13 cellular contexts compared by ENCODE assay signal in the genomic region with DNA sequence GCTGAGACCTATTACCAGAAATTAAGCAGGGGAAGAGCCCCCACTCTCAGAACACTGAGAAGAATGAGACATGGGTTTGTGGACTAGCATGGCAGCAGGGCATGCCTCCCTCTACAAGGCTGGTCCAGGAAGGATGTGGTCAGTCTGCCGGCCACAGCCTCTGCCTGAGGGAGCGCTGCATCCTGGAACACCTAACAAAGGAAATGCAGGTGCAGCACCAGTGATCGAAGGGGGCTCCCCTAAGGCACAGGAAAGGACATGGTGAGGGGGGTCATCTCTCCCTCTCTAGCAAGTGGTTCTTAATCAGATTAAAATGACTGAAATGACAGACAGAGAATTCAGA. TPM values are rescaled to one million over a fixed set of nuclear protein-coding genes. Genes with fewer than 3 reads are reported as not detected.
DNase-seq lines count a peak whose midpoint lies in the region; ATAC-seq, FAIRE-seq and TF ChIP-seq lines count a peak whose summit lies in the region.
"Had no signal": no experiment of that assay in that cellular context is flagged by ENCODE, and none has a peak within 500 bp of the region (broad histone marks: within the 10 kb centered on the region; RNA-seq: fewer than 3 reads in every experiment).

No MANE protein-coding gene starts in this region.

- H3K9me2 ChIP-seq in Loucy (replicated peaks; ENCODE audit: low read depth, low read length): no peaks in the 10 kb centered on the region

- no peaks in the 10 kb centered on the region for H3K9me3 Mint-ChIP-seq in natural killer cell treated with Interleukin-12 subunit alpha and Interleukin-12 subunit beta and Interleukin-15 and Interleukin-18, amount 100 ng/mL, for 72 hours

- 52 to 73% methylated on average over 2 to 3 of the region's 3 CpGs for WGBS in esophagus squamous epithelium, 2 donors
- WGBS in small intestine, 3 donors: 62 to 69% (median 66%) methylated on average over 3 of the region's 3 CpGs

- H3K27ac ChIP-seq in esophagus squamous epithelium (no peak overlapping the region), small intestine (ENCODE audit: low read depth in 1 of 2, low read length in 1 of 2) (no peak overlapping the region)
- H3K27ac ChIP-seq: 22Rv1 had no signal

- H3K36me3 ChIP-seq in Loucy (ENCODE audit: insufficient read depth, low read length) (no peaks in the 10 kb centered on the region), esophagus squamous epithelium (no peaks in the 10 kb centered on the region), small intestine (ENCODE audit: control insufficient read depth in 2 of 2, insufficient read depth in 2 of 2, low read length in 2 of 2) (no peaks in the 10 kb centered on the region)

- H4K20me1 ChIP-seq in Loucy (ENCODE audit: insufficient read depth, low read length, poor library complexity, severe bottlenecking): no peaks in the 10 kb centered on the region

- TF ChIP-seq CTCF in Loucy (conservative IDR thresholded peaks at IDR 0.05; ENCODE audit: low read length) (no peak), esophagus squamous epithelium (IDR thresholded peaks at IDR 0.05) (no peak)

- no peaks in the 10 kb centered on the region for H3K9me3 ChIP-seq in Loucy (ENCODE audit: insufficient read depth, low read depth, low read length)
- H3K9me3 ChIP-seq in esophagus squamous epithelium: no peaks in the 10 kb centered on the region
- H3K9me3 ChIP-seq in small intestine (ENCODE audit: control insufficient read depth, low read depth): no peaks in the 10 kb centered on the region

- no peaks in the 10 kb centered on the region for H3K27me3 Mint-ChIP-seq in natural killer cell treated with Interleukin-12 subunit alpha and Interleukin-12 subunit beta and Interleukin-15 and Interleukin-18, amount 100 ng/mL, for 72 hours

- no peaks in the 10 kb centered on the region for H3F3A ChIP-seq in Loucy (ENCODE audit: low read depth)

- H2AFZ ChIP-seq in Loucy (ENCODE audit: low read length): peak overlapping the region; percentile 71

- H3K79me2 ChIP-seq in Loucy (ENCODE audit: insufficient read depth, low read length): no peaks in the 10 kb centered on the region

- H3K4me3 ChIP-seq in Loucy (ENCODE audit: low read length, poor library complexity, severe bottlenecking) (peak overlapping the region; percentile 65), esophagus squamous epithelium (no peak overlapping the region), small intestine (ENCODE audit: low read depth in 1 of 2, low read length in 2 of 2) (no peak overlapping the region)

- peak; percentile 29 for DNase-seq in NK-92 treated with Interleukin-12 subunit alpha and Interleukin-12 subunit beta, amount 100 ng/mL, for 24 hours (lab: John Stamatoyannopoulos, UW)
- DNase-seq in NK-92 (lab: John Stamatoyannopoulos, UW; ENCODE audit: unreplicated experiment) (no peak), esophagus squamous epithelium (lab: John Stamatoyannopoulos, UW) (no peak), small intestine (no peak), OCI-M2 (lab: John Stamatoyannopoulos, UW; ENCODE audit: unreplicated experiment) (no peak)
- DNase-seq in natural killer cell treated with Interleukin-12 subunit alpha and Interleukin-12 subunit beta and Interleukin-15 and Interleukin-18, amount 100 ng/mL, for 72 hours (ENCODE audit: low spot score): peak; percentile 63
- DNase-seq: T1000, trophoblast cell had no signal

- no peaks in the 10 kb centered on the region for H3K36me3 Mint-ChIP-seq in natural killer cell treated with Interleukin-12 subunit alpha and Interleukin-12 subunit beta and Interleukin-15 and Interleukin-18, amount 100 ng/mL, for 72 hours

- intact Hi-C loops in esophagus squamous epithelium (cut with DNase I): no loop called here

- H3K4me1 Mint-ChIP-seq in natural killer cell treated with Interleukin-12 subunit alpha and Interleukin-12 subunit beta and Interleukin-15 and Interleukin-18, amount 100 ng/mL, for 72 hours (ENCODE audit: low read depth in 2 of 2): peaks cover 24 to 25% of the 10 kb centered on the region in 2 donors

- H3K4me2 ChIP-seq in Loucy (ENCODE audit: low read depth, low read length, poor library complexity, severe bottlenecking): peak overlapping the region; percentile 97

- H3K27ac Mint-ChIP-seq in natural killer cell treated with Interleukin-12 subunit alpha and Interleukin-12 subunit beta and Interleukin-15 and Interleukin-18, amount 100 ng/mL, for 72 hours: peak overlapping the region; percentile 47 to 93

- ATAC-seq in HG02610 (IDR thresholded peaks at IDR 0.05; ENCODE audit: unreplicated experiment): peak; percentile 87
- ATAC-seq in natural killer cell treated with Interleukin-12 subunit alpha and Interleukin-12 subunit beta and Interleukin-15 and Interleukin-18, amount 100 ng/mL, for 72 hours: peak; percentile 79 to 82

- peak overlapping the region; percentile 74 for H3K9ac ChIP-seq in Loucy (ENCODE audit: low read depth, low read length, poor library complexity, severe bottlenecking)

- no peaks in the 10 kb centered on the region for H3K27me3 ChIP-seq in Loucy (ENCODE audit: insufficient read depth, low read length, poor library complexity, severe bottlenecking)
- H3K27me3 ChIP-seq in esophagus squamous epithelium: no peaks in the 10 kb centered on the region
- no peaks in the 10 kb centered on the region for H3K27me3 ChIP-seq in small intestine (ENCODE audit: control insufficient read depth in 2 of 2, insufficient read depth in 2 of 2, low read length in 2 of 2)

- no peak for FAIRE-seq in small intestine (lab: Jason Lieb, UNC)

- peak overlapping the region; percentile 82 for H3K4me3 Mint-ChIP-seq in natural killer cell treated with Interleukin-12 subunit alpha and Interleukin-12 subunit beta and Interleukin-15 and Interleukin-18, amount 100 ng/mL, for 72 hours

- H3K4me1 ChIP-seq in Loucy (ENCODE audit: insufficient read depth, low read length, poor library complexity, severe bottlenecking) (peaks cover 30% of the 10 kb centered on the region), esophagus squamous epithelium (no peaks in the 10 kb centered on the region), small intestine (ENCODE audit: control insufficient read depth in 2 of 2, insufficient read depth in 1 of 2, low read depth in 1 of 2, low read length in 1 of 2) (no peaks in the 10 kb centered on the region)

- TF ChIP-seq POLR2A in esophagus squamous epithelium (IDR thresholded peaks at IDR 0.05): no peak

RNA-seq across cellular contexts. Expression of a gene that starts 40.6 kb away (rescaled TPM):
- total RNA-seq in natural killer cell treated with Interleukin-12 subunit alpha and Interleukin-12 subunit beta and Interleukin-15 and Interleukin-18, amount 100 ng/mL, for 72 hours: 10 to 100 TPM; 25.0 to 27.2 TPM
- total RNA-seq in esophagus squamous epithelium: 10 to 100 TPM in 3 of 4 donors, 1 to 10 TPM in 1; 8.3 to 19.1 (median 13.3) TPM
- 1 to 10 TPM; 4.5 to 9.2 (median 8.4) TPM for polyA plus RNA-seq in small intestine

RNA-seq across cellular contexts. Expression of a gene that starts 51.4 kb away (rescaled TPM):
- total RNA-seq in natural killer cell treated with Interleukin-12 subunit alpha and Interleukin-12 subunit beta and Interleukin-15 and Interleukin-18, amount 100 ng/mL, for 72 hours: not detected
- not detected for total RNA-seq in esophagus squamous epithelium
- not detected for polyA plus RNA-seq in small intestine
- total RNA-seq: dermis microvascular lymphatic vessel endothelial cell, kidney epithelial cell had no signal

Comparison
In these comparisons a context has a peak if more than half of its experiments do, and no peak if none do; other contexts are left out.
1. DNase-seq: peak in NK-92 treated with Interleukin-12 subunit alpha and Interleukin-12 subunit beta, amount 100 ng/mL, for 24 hours (single experiment) and natural killer cell treated with Interleukin-12 subunit alpha and Interleukin-12 subunit beta and Interleukin-15 and Interleukin-18, amount 100 ng/mL, for 72 hours (single experiment); none in NK-92 (single experiment), esophagus squamous epithelium (single experiment), small intestine (single experiment) and OCI-M2 (single experiment).